ENCODE assay signal across 8 cellular contexts in the genomic region with DNA sequence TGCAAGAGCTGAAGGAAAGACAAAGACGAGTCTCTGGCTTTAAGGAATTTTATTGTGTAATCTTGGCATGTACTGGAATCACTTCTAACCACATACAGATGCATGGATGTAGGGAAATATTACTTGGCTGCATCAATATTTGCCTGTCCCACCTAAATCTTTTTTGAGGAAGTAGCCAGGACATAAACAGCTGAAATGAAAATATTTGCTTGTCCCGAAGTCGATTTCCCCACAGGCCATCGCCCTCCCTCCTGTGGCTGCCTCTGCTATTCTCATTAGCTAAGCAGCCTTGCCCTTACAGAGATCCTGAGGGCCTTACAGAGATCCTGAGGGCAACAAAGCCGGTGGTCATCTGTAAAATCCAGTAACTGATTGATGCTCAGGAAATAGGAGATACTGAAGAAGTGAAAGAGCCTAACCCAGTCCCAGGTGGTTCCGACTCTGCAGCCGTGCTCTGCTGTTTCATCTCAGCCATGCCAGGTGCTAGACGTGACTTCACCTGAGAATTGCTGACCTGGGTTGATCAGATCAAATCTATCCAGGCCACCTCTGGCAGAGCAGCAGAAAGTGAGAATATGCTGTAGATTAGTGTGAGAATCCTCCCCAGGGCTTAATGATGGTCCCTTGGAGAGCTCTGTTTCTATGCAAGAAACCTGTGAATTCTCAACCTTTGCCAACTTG. TPM values are rescaled to one million over a fixed set of nuclear protein-coding genes. Genes with fewer than 3 reads are reported as not detected.
A peak's percentile ranks its signal among the peaks of the same experiment; 100 is the strongest.
DNase-seq lines count a peak whose midpoint lies in the region; ATAC-seq, FAIRE-seq and TF ChIP-seq lines count a peak whose summit lies in the region.

No MANE protein-coding gene starts in this region.

- no peak for FAIRE-seq in D721Med (lab: Jason Lieb, UNC)

- H3K27me3 Mint-ChIP-seq in activated T-helper 1 cell treated with anti-CD3 and anti-CD28 coated beads, Interleukin-12 subunit alpha, Interleukin-12 subunit beta, Interleukin-2, Interleukin-4 antibody, amounts not matched to agents 30 ng/mL and 10 ng/mL and 1 ng/mL, durations not matched to agents 14 hours and 24 hours and 36 hours (ENCODE audit: insufficient read depth), result peaks cover 73% of the 10 kb centered on the region

- no peak overlapping the region for H3K27ac Mint-ChIP-seq in activated T-helper 1 cell treated with anti-CD3 and anti-CD28 coated beads, Interleukin-12 subunit alpha, Interleukin-12 subunit beta, Interleukin-2, Interleukin-4 antibody, amounts not matched to agents 30 ng/mL and 10 ng/mL and 1 ng/mL, durations not matched to agents 14 hours and 24 hours and 36 hours

- TF ChIP-seq CTCF in heart left ventricle (IDR thresholded peaks at IDR 0.05) (no peak), D721Med (IDR thresholded peaks at IDR 0.05; ENCODE audit: insufficient read depth, missing control alignments) (no peak)

- H3K4me3 Mint-ChIP-seq in activated T-helper 1 cell treated with anti-CD3 and anti-CD28 coated beads, Interleukin-12 subunit alpha, Interleukin-12 subunit beta, Interleukin-2, Interleukin-4 antibody, amounts not matched to agents 30 ng/mL and 10 ng/mL and 1 ng/mL, durations not matched to agents 14 hours and 24 hours and 36 hours, result peak overlapping the region; percentile 28

- no peak for TF ChIP-seq POLR2A in heart left ventricle (IDR thresholded peaks at IDR 0.05)

- 41 to 55% (median 51%) methylated on average over 8 of the region's 8 CpGs for WGBS in heart left ventricle, 4 donors

- H3K27ac ChIP-seq in heart left ventricle, result peak overlapping the region in 10 of 12 donors; percentile 0 to 62 (median 42)

- intact Hi-C loops in activated T-helper 1 cell treated with anti-CD3 and anti-CD28 coated beads, Interleukin-12 subunit alpha, Interleukin-12 subunit beta, Interleukin-2, Interleukin-4 antibody, amounts not matched to agents 30 ng/mL and 10 ng/mL and 1 ng/mL, durations not matched to agents 14 hours and 24 hours and 36 hours (cut with micrococcal nuclease), result loop anchor here (1.0 to 10.0 kb wide), 5 partner anchors 9 to 133 kb away; no protein-coding TSS in a partner anchor
- intact Hi-C loops in heart left ventricle (cut with DNase I), result no loop called here

- ATAC-seq in heart left ventricle, result peak in 3 of 4 donors; percentile 46 to 76 (median 49)

- DNase-seq in NOMO-1 treated with DMSO at 0.1 percent for 48 hours (lab: John Stamatoyannopoulos, UW; ENCODE audit: unreplicated experiment), result peak; percentile 27
- no peak for DNase-seq in NOMO-1 treated with dmso at 0.1 percent for 144 hours (lab: John Stamatoyannopoulos, UW; ENCODE audit: unreplicated experiment)
- no peak for DNase-seq in activated T-helper 1 cell treated with anti-CD3 and anti-CD28 coated beads, Interleukin-12 subunit alpha, Interleukin-12 subunit beta, Interleukin-2, Interleukin-4 antibody, amounts not matched to agents 30 ng/mL and 10 ng/mL and 1 ng/mL, durations not matched to agents 14 hours and 24 hours and 36 hours (ENCODE audit: low spot score)
- DNase-seq in heart left ventricle, result peak in 1 of 5 donors; percentile 43
- DNase-seq in stromal cell of bone marrow (ENCODE audit: low read depth), result peak; percentile 29
- no peak for DNase-seq in D721Med (ENCODE audit: insufficient read length, low spot score)
- no peak for DNase-seq in NCI-H2081 treated with DMSO at 0.1 percent for 48 hours (lab: John Stamatoyannopoulos, UW)
- DNase-seq in retina, result no peak

- peaks cover 15% of the 10 kb centered on the region for H3K36me3 Mint-ChIP-seq in activated T-helper 1 cell treated with anti-CD3 and anti-CD28 coated beads, Interleukin-12 subunit alpha, Interleukin-12 subunit beta, Interleukin-2, Interleukin-4 antibody, amounts not matched to agents 30 ng/mL and 10 ng/mL and 1 ng/mL, durations not matched to agents 14 hours and 24 hours and 36 hours (ENCODE audit: low read depth)

- peaks cover 0 to 59% (median 34%) of the 10 kb centered on the region in 12 donors for H3K4me1 ChIP-seq in heart left ventricle

- H3K4me3 ChIP-seq in heart left ventricle, result peak overlapping the region in 2 of 12 donors; percentile 1 to 27

- peaks cover 0 to 13% (median 5%) of the 10 kb centered on the region in 9 donors for H3K36me3 ChIP-seq in heart left ventricle

- H3K4me1 Mint-ChIP-seq in activated T-helper 1 cell treated with anti-CD3 and anti-CD28 coated beads, Interleukin-12 subunit alpha, Interleukin-12 subunit beta, Interleukin-2, Interleukin-4 antibody, amounts not matched to agents 30 ng/mL and 10 ng/mL and 1 ng/mL, durations not matched to agents 14 hours and 24 hours and 36 hours (ENCODE audit: low read depth), result peaks cover 35% of the 10 kb centered on the region

- H3K9me3 ChIP-seq in heart left ventricle, result peaks cover 0 to 18% (median 0%) of the 10 kb centered on the region in 12 donors

- H3K27me3 ChIP-seq in heart left ventricle, result no peaks in the 10 kb centered on the region

- peaks cover 33% of the 10 kb centered on the region for H3K9me3 Mint-ChIP-seq in activated T-helper 1 cell treated with anti-CD3 and anti-CD28 coated beads, Interleukin-12 subunit alpha, Interleukin-12 subunit beta, Interleukin-2, Interleukin-4 antibody, amounts not matched to agents 30 ng/mL and 10 ng/mL and 1 ng/mL, durations not matched to agents 14 hours and 24 hours and 36 hours

RNA-seq across cellular contexts. Expression of a gene that starts 25.5 kb away (rescaled TPM):
- 0.83 and 0.98 TPM in 2 replicates for total RNA-seq in activated T-helper 1 cell treated with anti-CD3 and anti-CD28 coated beads, Interleukin-12 subunit alpha, Interleukin-12 subunit beta, Interleukin-2, Interleukin-4 antibody, amounts not matched to agents 30 ng/mL and 10 ng/mL and 1 ng/mL, durations not matched to agents 14 hours and 24 hours and 36 hours
- 10 to 100 TPM; 10.5 to 25.7 (median 14.8) TPM for total RNA-seq in heart left ventricle
- 10 to 100 TPM in 1 of 2 donors, 1 to 10 TPM in 1; 7.7 to 10.9 TPM for polyA plus RNA-seq in heart left ventricle

Comparison
In these comparisons a context has a peak if more than half of its experiments do, and no peak if none do; other contexts are left out.
1. DNase-seq: peak in NOMO-1 treated with DMSO at 0.1 percent for 48 hours (single experiment) and stromal cell of bone marrow (single experiment); none in NOMO-1 treated with dmso at 0.1 percent for 144 hours (single experiment), activated T-helper 1 cell treated with anti-CD3 and anti-CD28 coated beads, Interleukin-12 subunit alpha, Interleukin-12 subunit beta, Interleukin-2, Interleukin-4 antibody, amounts not matched to agents 30 ng/mL and 10 ng/mL and 1 ng/mL, durations not matched to agents 14 hours and 24 hours and 36 hours (single experiment), D721Med (single experiment), NCI-H2081 treated with DMSO at 0.1 percent for 48 hours (single experiment) and retina (single experiment).